In genomic region chr12:3305464-3305863, GRCh38 we compare ENCODE assay signal across 24 cellular contexts.
"Had no signal": no experiment of that assay in that cellular context is flagged by ENCODE, and none has a peak within 500 bp of the region (broad histone marks: within the 10 kb centered on the region; RNA-seq: fewer than 3 reads in every experiment).

No MANE protein-coding gene starts in this region.

- H3K36me3 ChIP-seq: colonic mucosa, esophagus squamous epithelium, gastrocnemius medialis, heart right ventricle, left lung, lower lobe of right lung had no signal

- H3K27ac ChIP-seq: colonic mucosa, esophagus squamous epithelium, gastrocnemius medialis, heart right ventricle, left lung, lower lobe of right lung had no signal

- H3K4me3 ChIP-seq: colonic mucosa, esophagus squamous epithelium, gastrocnemius medialis, heart right ventricle, left lung, lower lobe of right lung, mucosa of descending colon had no signal

- H3K27ac Mint-ChIP-seq: dendritic cell treated with granulocyte-macrophage colony-stimulating factor and Interleukin-4, amounts not matched to agents 40 ng/mL and 50 ng/mL, for 4 days; endodermal cell; mesothelial cell of epicardium had no signal

- H3K27me3 ChIP-seq: colonic mucosa, gastrocnemius medialis had no signal

- DNase-seq: colonic mucosa; cortex of kidney; effector CD8-positive, alpha-beta T cell; effector memory CD8-positive, alpha-beta T cell; endodermal cell; erythroblast; esophagus squamous epithelium; foreskin fibroblast; foreskin melanocyte; gastrocnemius medialis; glutamatergic neuron; heart right ventricle; left cardiac atrium; left lung; left ventricle myocardium superior; lower lobe of right lung; mesenchymal stem cell; mucosa of descending colon had no signal

- H3K4me1 ChIP-seq: colonic mucosa had no signal

- H3K4me3 Mint-ChIP-seq: dendritic cell treated with granulocyte-macrophage colony-stimulating factor and Interleukin-4, amounts not matched to agents 40 ng/mL and 50 ng/mL, for 4 days; effector memory CD8-positive, alpha-beta T cell; endodermal cell; mesothelial cell of epicardium had no signal

- H3K36me3 Mint-ChIP-seq: mesothelial cell of epicardium had no signal

- FAIRE-seq: endometrium, islet of Langerhans, keratinocyte had no signal

- H3K9me3 Mint-ChIP-seq: dendritic cell treated with granulocyte-macrophage colony-stimulating factor and Interleukin-4, amounts not matched to agents 40 ng/mL and 50 ng/mL, for 4 days; effector memory CD8-positive, alpha-beta T cell; endodermal cell; mesothelial cell of epicardium had no signal

- H3K9me3 ChIP-seq: colonic mucosa, esophagus squamous epithelium, gastrocnemius medialis, heart right ventricle, left lung, lower lobe of right lung, mucosa of descending colon had no signal

- ATAC-seq: effector memory CD8-positive, alpha-beta T cell; esophagus mucosa; gastrocnemius medialis; heart right ventricle; left cardiac atrium; left lung; left ventricle myocardium superior; lower lobe of right lung; mucosa of descending colon had no signal
